ENCODE assay signal across 28 cellular contexts in the genomic region with DNA sequence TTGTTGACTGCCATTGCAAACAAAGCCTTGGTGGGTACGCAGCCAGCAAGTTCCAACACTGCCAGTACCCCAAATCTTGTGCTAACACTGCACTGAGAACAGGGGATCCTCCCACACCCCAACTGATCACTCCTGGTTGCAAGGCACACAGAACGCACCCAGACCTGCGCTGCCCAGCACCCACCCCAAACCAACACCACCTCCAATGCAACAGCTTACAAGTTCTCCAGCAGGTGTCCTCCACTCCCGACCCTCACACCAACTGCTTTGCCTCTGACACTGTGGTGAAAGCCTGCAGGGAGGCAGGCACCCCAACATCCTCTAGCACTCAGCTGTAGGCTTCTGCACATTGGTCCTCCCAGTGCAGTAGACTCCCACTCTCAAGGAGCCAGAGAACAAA. TPM values are rescaled to one million over a fixed set of nuclear protein-coding genes. Genes with fewer than 3 reads are reported as not detected.
DNase-seq lines count a peak whose midpoint lies in the region; ATAC-seq, FAIRE-seq and TF ChIP-seq lines count a peak whose summit lies in the region.
"Had no signal": no experiment of that assay in that cellular context is flagged by ENCODE, and none has a peak within 500 bp of the region (broad histone marks: within the 10 kb centered on the region; RNA-seq: fewer than 3 reads in every experiment).

No MANE protein-coding gene starts in this region.

- H3K27me3 ChIP-seq in H1 (replicated peaks in 1 of 4; ENCODE audit: control insufficient read depth in 3 of 4, extremely low read depth in 1 of 4, insufficient read depth in 3 of 4, low read length in 3 of 4), result no peaks in the 10 kb centered on the region
- no peaks in the 10 kb centered on the region for H3K27me3 ChIP-seq in neural progenitor cell
- no peaks in the 10 kb centered on the region for H3K27me3 ChIP-seq in aorta (ENCODE audit: control insufficient read depth in 1 of 2, insufficient read depth in 2 of 2, low read length in 1 of 2)
- H3K27me3 ChIP-seq: BE2C, BLaER1 had no signal

- H3K4me3 Mint-ChIP-seq in neural progenitor cell, result peak overlapping the region; percentile 25
- H3K4me3 Mint-ChIP-seq: CD14-positive monocyte; CD4-positive, alpha-beta memory T cell; CD4-positive, CD25-positive, alpha-beta regulatory T cell had no signal

- intact Hi-C loops in aorta (cut with DNase I), result no loop called here

- DNase-seq in H1 (ENCODE audit: low read depth in 1 of 2, low spot score in 2 of 2), result no peak
- no peak for DNase-seq in neural progenitor cell (ENCODE audit: low spot score)
- peak in 1 of 2 donors; percentile 20 for DNase-seq in aorta
- DNase-seq in Ammon's horn (ENCODE audit: low spot score), result no peak
- DNase-seq: AML-193; BE2C; C1 segment of cervical spinal cord; CD4-positive, alpha-beta memory T cell; CD4-positive, CD25-positive, alpha-beta regulatory T cell; CD8-positive, alpha-beta memory T cell; COR-L47; DMS 273 treated with DMSO at 0.1 percent for 48 hours; DMS153; DMS53; DMS79; DND-41; EL; GDM1 had no signal

- no peak overlapping the region for H3K27ac Mint-ChIP-seq in neural progenitor cell
- H3K27ac Mint-ChIP-seq: CD8-positive, alpha-beta memory T cell had no signal

- no peak overlapping the region for H3K23ac ChIP-seq in H1 (ENCODE audit: insufficient read length)

- H2AK5ac ChIP-seq in H1 (ENCODE audit: low read depth, low read length), result no peak overlapping the region

- H3K4me1 ChIP-seq in H1 (replicated peaks in 1 of 4; ENCODE audit: control insufficient read depth in 3 of 4, insufficient read depth in 4 of 4, low read length in 3 of 4) (no peaks in the 10 kb centered on the region), neural progenitor cell (no peaks in the 10 kb centered on the region), aorta (ENCODE audit: control insufficient read depth in 1 of 2, insufficient read depth in 2 of 2, low read length in 2 of 2) (no peaks in the 10 kb centered on the region)
- H3K4me1 ChIP-seq: A549, BE2C, BLaER1 had no signal

- H2BK15ac ChIP-seq in H1 (ENCODE audit: low read length), result no peak overlapping the region

- 88% methylated on average over 4 of the region's 4 CpGs; no CpG with 5 or more reads in 1 of the 2 experiments for WGBS in H1 (ENCODE audit: extremely low coverage in 1 of 2, insufficient coverage in 1 of 2, insufficient read length in 1 of 2, insufficient replicate concordance in 2 of 2, low coverage in 1 of 2, low lambda C conversion rate in 2 of 2, missing lambda C conversion rate in 1 of 2), 2 experiments
- 77 to 85% methylated on average over 4 of the region's 4 CpGs for WGBS in aorta, 2 donors

- no peaks in the 10 kb centered on the region for H3K79me2 ChIP-seq in H1 (ENCODE audit: control insufficient read depth in 1 of 2, insufficient read depth in 2 of 2, low read length in 2 of 2)
- H3K79me2 ChIP-seq in neural progenitor cell (ENCODE audit: low read depth), result no peaks in the 10 kb centered on the region

- H2BK12ac ChIP-seq in H1 (ENCODE audit: low read depth, low read length), result no peak overlapping the region

- no peak overlapping the region for H4K91ac ChIP-seq in H1 (replicated peaks; ENCODE audit: insufficient read length, low read length)

- H3K14ac ChIP-seq in H1 (ENCODE audit: insufficient read length), result no peak overlapping the region

- no peaks in the 10 kb centered on the region for H3K9me3 ChIP-seq in H1 (ENCODE audit: insufficient read depth in 2 of 2, low read depth in 1 of 2, low read length in 1 of 2)
- H3K9me3 ChIP-seq in neural progenitor cell (ENCODE audit: low read depth), result no peaks in the 10 kb centered on the region
- no peaks in the 10 kb centered on the region for H3K9me3 ChIP-seq in aorta (ENCODE audit: control insufficient read depth, low read length)
- H3K9me3 ChIP-seq: A549, BE2C, BLaER1 had no signal

- TF ChIP-seq POLR2A in H1 (IDR thresholded peaks at IDR 0.05; ENCODE audit: control extremely low read depth in 1 of 2, low read depth in 2 of 2, low read length in 2 of 2), result no peak

- H3K79me1 ChIP-seq in H1 (ENCODE audit: low read depth, low read length), result no peaks in the 10 kb centered on the region

- no peak overlapping the region for H2BK20ac ChIP-seq in H1 (ENCODE audit: low read length)

- H3K27me3 Mint-ChIP-seq in neural progenitor cell (ENCODE audit: insufficient read depth, low read depth), result no peaks in the 10 kb centered on the region
- H3K27me3 Mint-ChIP-seq: CD4-positive, alpha-beta memory T cell; CD4-positive, CD25-positive, alpha-beta regulatory T cell; CD8-positive, alpha-beta memory T cell had no signal

- H3K27ac ChIP-seq in H1 (ENCODE audit: low read depth, low read length) (no peak overlapping the region), neural progenitor cell (no peak overlapping the region), aorta (ENCODE audit: low read depth in 1 of 2, low read length in 2 of 2) (no peak overlapping the region)
- H3K27ac ChIP-seq: 22Rv1, A549, BLaER1 had no signal

- H3K9me3 Mint-ChIP-seq in neural progenitor cell, result peaks cover 3% of the 10 kb centered on the region

- H4K20me1 ChIP-seq in H1 (replicated peaks in 1 of 2; ENCODE audit: control insufficient read depth in 1 of 2, insufficient read depth in 2 of 2, low read length in 2 of 2), result no peaks in the 10 kb centered on the region
- H4K20me1 ChIP-seq in neural progenitor cell (ENCODE audit: low read depth), result no peaks in the 10 kb centered on the region
- H4K20me1 ChIP-seq: BLaER1 had no signal

- no peak overlapping the region for H3K9ac ChIP-seq in H1 (replicated peaks in 1 of 4; ENCODE audit: extremely low read depth in 1 of 4, low read depth in 3 of 4, low read length in 3 of 4)
- H3K9ac ChIP-seq in neural progenitor cell, result no peak overlapping the region
- H3K9ac ChIP-seq: BLaER1 had no signal

- H3K4ac ChIP-seq in H1 (replicated peaks; ENCODE audit: insufficient read length, low read depth, low read length), result no peak overlapping the region

- no peak for TF ChIP-seq EP300 in H1 (IDR thresholded peaks at IDR 0.05; ENCODE audit: borderline replicate concordance in 1 of 2, low read depth in 2 of 2, low read length in 2 of 2)

- no peak for FAIRE-seq in H1 (lab: Jason Lieb, UNC)
- FAIRE-seq: A549, GM12878, GM12892, GM18507 had no signal

- no peaks in the 10 kb centered on the region for H3K23me2 ChIP-seq in H1 (ENCODE audit: low read depth, low read length)

- no peak overlapping the region for H3K18ac ChIP-seq in H1 (ENCODE audit: extremely low read depth, low read length)

- POLR2A ChIA-PET in H1 (lab: Charles Lee; ENCODE audit: partially characterized antibody), result no interaction called here

- TF ChIP-seq RAD21 in H1 (IDR thresholded peaks at IDR 0.05 in 1 of 2, conservative IDR thresholded peaks at IDR 0.05 in 1 of 2; ENCODE audit: low read depth in 2 of 2, low read length in 2 of 2), result no peak

- H3F3A ChIP-seq in neural progenitor cell (ENCODE audit: low read depth), result no peaks in the 10 kb centered on the region

- no peak overlapping the region for H4K5ac ChIP-seq in H1 (ENCODE audit: insufficient read length, low read depth, low read length)

- H3K56ac ChIP-seq in H1 (replicated peaks; ENCODE audit: insufficient read length, low read depth, low read length), result no peak overlapping the region

- CTCF ChIA-PET in H1 (lab: Charles Lee; ENCODE audit: partially characterized antibody), result no interaction called here

- peak overlapping the region; percentile 86; the same call in 1 of the 2 replicates for H4K8ac ChIP-seq in H1 (ENCODE audit: extremely low read depth, insufficient read depth, low read length)

- H2BK5ac ChIP-seq in H1 (ENCODE audit: low read depth, low read length), result no peak overlapping the region

- no peak for TF ChIP-seq CTCF in H1 (IDR thresholded peaks at IDR 0.05; ENCODE audit: control extremely low read depth in 1 of 3, insufficient read depth in 1 of 3, low read depth in 1 of 3, low read length in 3 of 3)
- TF ChIP-seq CTCF in neural progenitor cell (IDR thresholded peaks at IDR 0.05), result no peak

- no peak overlapping the region for H2BK120ac ChIP-seq in H1 (replicated peaks; ENCODE audit: low read depth, low read length)

- H2AFZ ChIP-seq in H1 (ENCODE audit: low read length) (peak overlapping the region; percentile 81; the same call in 1 of the 2 replicates), neural progenitor cell (replicated peaks) (no peak overlapping the region)

- no peaks in the 10 kb centered on the region for H3K36me3 Mint-ChIP-seq in neural progenitor cell
- H3K36me3 Mint-ChIP-seq: CD14-positive monocyte; CD4-positive, alpha-beta memory T cell; CD4-positive, CD25-positive, alpha-beta regulatory T cell had no signal

- ATAC-seq in aorta (ENCODE audit: low FRiP score), result peak; percentile 26
- no peak for ATAC-seq in GM21447 (IDR thresholded peaks at IDR 0.05; ENCODE audit: unreplicated experiment)
- ATAC-seq: A549, GM12878 had no signal

- no peaks in the 10 kb centered on the region for H3K36me3 ChIP-seq in H1 (ENCODE audit: control insufficient read depth in 2 of 4, insufficient read depth in 4 of 4, low read length in 3 of 4)
- H3K36me3 ChIP-seq in neural progenitor cell, result no peaks in the 10 kb centered on the region
- no peaks in the 10 kb centered on the region for H3K36me3 ChIP-seq in aorta (ENCODE audit: control insufficient read depth in 1 of 2, insufficient read depth in 2 of 2, low read length in 1 of 2)
- H3K36me3 ChIP-seq: BE2C, BLaER1 had no signal

- H3K4me2 ChIP-seq in H1 (ENCODE audit: insufficient read depth in 1 of 2, low read depth in 2 of 2, low read length in 2 of 2) (no peak overlapping the region), neural progenitor cell (no peak overlapping the region)
- H3K4me2 ChIP-seq: A549, BLaER1 had no signal

- H3K4me3 ChIP-seq in H1 (ENCODE audit: extremely low read depth in 1 of 4, insufficient read depth in 2 of 4, low read depth in 3 of 4, low read length in 4 of 4) (no peak overlapping the region), neural progenitor cell (no peak overlapping the region), aorta (ENCODE audit: low read length in 2 of 2) (no peak overlapping the region)
- H3K4me3 ChIP-seq: A549, BLaER1, GM12878 had no signal

- H3K4me1 Mint-ChIP-seq in neural progenitor cell, result no peaks in the 10 kb centered on the region
- H3K4me1 Mint-ChIP-seq: CD14-positive monocyte; CD4-positive, alpha-beta memory T cell; CD4-positive, CD25-positive, alpha-beta regulatory T cell; CD8-positive, alpha-beta memory T cell had no signal

TF ChIP-seq in H1, 55 proteins besides CTCF, POLR2A, EP300 and RAD21 (continues in another document):
- no peak for TF ChIP-seq CREB1 (IDR thresholded peaks at IDR 0.05)

RNA-seq across cellular contexts. Expression of a gene that starts 39.3 kb away (rescaled TPM):
- 0.13 TPM in 1 of 2 replicates, not detected in the other for total RNA-seq in H1 (2021; fragmentation: NEBNext Ultra II Directional; extraction: Animal tissue kit (Norgen Biotek cat#: 25700))
- polyA plus RNA-seq in H1 (2011; rRNA removed) (0.05 TPM in 1 of 2 replicates, not detected in the other), aorta (not detected)
- 0.05 TPM for polyA plus RNA-seq in H1 (2011; cell fraction: cytosol; rRNA removed)
- 0.07 TPM for polyA plus RNA-seq in H1 (2011; cell fraction: nucleus; rRNA removed)
- polyA plus RNA-seq in H1 (2012, experiment 1 of 2), result 0.08 to 0.11 TPM (median 0.10 TPM) in 3 of 4 replicates, not detected in the other
- polyA plus RNA-seq in H1 (2012, experiment 2 of 2), result not detected
- polyA plus RNA-seq in H1 (2013, experiment 1 of 2), result 0.06 TPM
- 0.09 TPM for polyA plus RNA-seq in H1 (2013, experiment 2 of 2)
- polyA minus RNA-seq in H1 (2011; rRNA and poly(A)+ RNA removed), result 0.24 and 0.63 TPM in 2 replicates
- not detected for polyA minus RNA-seq in H1 (2011; cell fraction: cytosol; rRNA and poly(A)+ RNA removed)
- polyA minus RNA-seq in H1 (2011; cell fraction: nucleus; rRNA and poly(A)+ RNA removed), result 0.80 TPM
- total RNA-seq in neural progenitor cell (ENCODE audit: low replicate concordance) (0.03 TPM in 1 of 2 replicates, not detected in the other), aorta (not detected)
- total RNA-seq: CD4-positive, alpha-beta memory T cell; CD4-positive, CD25-positive, alpha-beta regulatory T cell; CD8-positive, alpha-beta memory T cell; Daoy; G401 had no signal
- polyA plus RNA-seq: CD8-positive, alpha-beta memory T cell had no signal
